ENCODE assay signal across 1 cellular context in the genomic region with DNA sequence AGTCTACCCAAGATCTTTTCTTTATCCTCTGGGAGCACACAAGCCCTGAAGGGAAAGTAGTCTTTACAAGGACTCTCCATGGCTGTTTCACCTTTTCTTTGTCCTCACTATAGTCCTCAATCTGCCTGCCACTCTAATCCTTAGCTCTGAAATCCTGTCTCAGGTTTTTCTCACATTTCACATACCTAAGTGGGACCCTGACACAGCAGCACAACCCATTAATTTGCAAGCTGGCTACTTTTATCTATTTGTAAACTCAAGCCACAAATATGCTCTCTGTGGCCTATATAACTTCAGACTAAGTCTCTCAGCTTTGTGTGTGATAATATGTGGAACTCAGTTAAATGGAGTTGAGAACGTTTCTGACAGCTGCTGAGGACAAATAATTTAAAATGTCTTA.
TF ChIP-seq lines count a peak whose summit lies in the region.

No MANE protein-coding gene starts in this region.

TF ChIP-seq in HepG2, 621 proteins besides CTCF, POLR2A, EP300 and RAD21:
- TF ChIP-seq NFYC (CRISPR knock-in tag; IDR thresholded peaks at IDR 0.05), result no peak
- no peak for TF ChIP-seq NR1H2 (CRISPR knock-in tag; IDR thresholded peaks at IDR 0.05; ENCODE audit: borderline replicate concordance, low read depth)
- TF ChIP-seq MAFF (IDR thresholded peaks at IDR 0.05; ENCODE audit: low read depth, low read length), result 0 out of 2 replicates have a peak, but pooled peaks have one; percentile 2
- no peak for TF ChIP-seq RELA (CRISPR knock-in tag; IDR thresholded peaks at IDR 0.05)
- TF ChIP-seq MAFK (conservative IDR thresholded peaks at IDR 0.05 in 1 of 2, IDR thresholded peaks at IDR 0.05 in 1 of 2; ENCODE audit: low read length in 2 of 2), result peak in 1 of 2 experiments; percentile 16; a peak in 1 of 4 replicates
- TF ChIP-seq KDM5A (IDR thresholded peaks at IDR 0.05; ENCODE audit: borderline replicate concordance, low read length), result no peak
- TF ChIP-seq, protein P1, sequence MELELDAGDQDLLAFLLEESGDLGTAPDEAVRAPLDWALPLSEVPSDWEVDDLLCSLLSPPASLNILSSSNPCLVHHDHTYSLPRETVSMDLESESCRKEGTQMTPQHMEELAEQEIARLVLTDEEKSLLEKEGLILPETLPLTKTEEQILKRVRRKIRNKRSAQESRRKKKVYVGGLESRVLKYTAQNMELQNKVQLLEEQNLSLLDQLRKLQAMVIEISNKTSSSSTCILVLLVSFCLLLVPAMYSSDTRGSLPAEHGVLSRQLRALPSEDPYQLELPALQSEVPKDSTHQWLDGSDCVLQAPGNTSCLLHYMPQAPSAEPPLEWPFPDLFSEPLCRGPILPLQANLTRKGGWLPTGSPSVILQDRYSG (CRISPR knock-in tag; IDR thresholded peaks at IDR 0.05), result no peak
- TF ChIP-seq ZNF317 (CRISPR knock-in tag; IDR thresholded peaks at IDR 0.05), result no peak
